ENCODE assay signal across 20 cellular contexts in the genomic region with DNA sequence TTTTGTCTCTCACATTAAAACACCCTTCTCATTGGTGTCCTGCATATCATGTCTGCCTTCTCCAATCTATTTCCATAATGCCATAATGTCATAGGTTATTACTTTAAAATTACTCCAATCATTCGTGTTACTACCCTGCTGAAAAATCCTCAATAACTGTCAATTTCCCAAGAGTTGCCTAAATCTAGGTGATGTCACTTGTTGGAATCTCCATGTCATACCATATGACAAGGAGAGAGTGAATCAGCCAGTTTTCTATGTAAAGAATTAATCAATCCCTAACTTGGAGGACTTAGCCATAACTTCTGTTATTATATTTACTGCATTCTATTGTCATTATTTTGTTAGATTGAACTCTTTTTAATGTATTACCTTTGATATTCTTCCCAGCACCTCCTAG.
"Had no signal": no experiment of that assay in that cellular context is flagged by ENCODE, and none has a peak within 500 bp of the region (broad histone marks: within the 10 kb centered on the region; RNA-seq: fewer than 3 reads in every experiment).

No MANE protein-coding gene starts in this region.

- H3K27me3 ChIP-seq: colonic mucosa, gastrocnemius medialis, heart left ventricle, left lung, neural progenitor cell, right atrium auricular region, vagina had no signal

- H3K9ac ChIP-seq: neural progenitor cell had no signal

- H3K9me3 Mint-ChIP-seq: central memory CD8-positive, alpha-beta T cell; endodermal cell; stimulated activated naive CD8-positive, alpha-beta T cell treated with anti-CD3 and anti-CD28 coated beads, Interleukin-15, Interleukin-2, amounts not matched to agents 100 ng/mL and 50 ng/mL, for 24 hours had no signal

- H3K27ac Mint-ChIP-seq: activated naive CD8-positive, alpha-beta T cell; brain; endodermal cell; naive B cell; neural progenitor cell; progenitor cell of endocrine pancreas; T-helper 1 cell treated with Interleukin-12 subunit alpha and Interleukin-12 subunit beta and Interleukin-4 antibody, amounts not matched to agents 30 μg/mL and 1 μg/mL, for 36 hours had no signal

- H3K9me3 ChIP-seq: colonic mucosa, gastrocnemius medialis, heart left ventricle, left lung, mucosa of descending colon, right atrium auricular region, vagina had no signal

- H3K4me1 ChIP-seq: colonic mucosa had no signal

- H2AFZ ChIP-seq: neural progenitor cell had no signal

- DNase-seq: activated CD4-positive, alpha-beta T cell treated with anti-CD3 and anti-CD28 coated beads, Interleukin-2, amount 50 U/mL, for 4 hours; activated CD4-positive, CD25-positive, alpha-beta regulatory T cell treated with anti-CD3 and anti-CD28 coated beads, Interleukin-2, amount 50 U/mL, for 72 hours; amygdala; colonic mucosa; endodermal cell; gastrocnemius medialis; heart left ventricle; kidney; left lung; mucosa of descending colon; naive B cell had no signal

- H3K27ac ChIP-seq: colonic mucosa, gastrocnemius medialis, heart left ventricle, left lung, neural progenitor cell, right atrium auricular region, vagina had no signal

- H3K4me3 Mint-ChIP-seq: activated naive CD8-positive, alpha-beta T cell; brain; central memory CD8-positive, alpha-beta T cell; endodermal cell; naive B cell; neural progenitor cell; stimulated activated naive CD8-positive, alpha-beta T cell treated with anti-CD3 and anti-CD28 coated beads, Interleukin-15, Interleukin-2, amounts not matched to agents 100 ng/mL and 50 ng/mL, for 24 hours; T-helper 1 cell treated with Interleukin-12 subunit alpha and Interleukin-12 subunit beta and Interleukin-4 antibody, amounts not matched to agents 30 μg/mL and 1 μg/mL, for 36 hours had no signal

- H3K36me3 ChIP-seq: colonic mucosa, gastrocnemius medialis, heart left ventricle, left lung, neural progenitor cell, right atrium auricular region, vagina had no signal

- H3K4me3 ChIP-seq: colonic mucosa, gastrocnemius medialis, heart left ventricle, left lung, mucosa of descending colon, neural progenitor cell, right atrium auricular region, vagina had no signal

- H3K27me3 Mint-ChIP-seq: brain; central memory CD8-positive, alpha-beta T cell; naive B cell; progenitor cell of endocrine pancreas; stimulated activated naive CD8-positive, alpha-beta T cell treated with anti-CD3 and anti-CD28 coated beads, Interleukin-15, Interleukin-2, amounts not matched to agents 100 ng/mL and 50 ng/mL, for 24 hours had no signal

- H3K36me3 Mint-ChIP-seq: activated naive CD8-positive, alpha-beta T cell; naive B cell had no signal

- ATAC-seq: gastrocnemius medialis, heart left ventricle, left lung, mucosa of descending colon had no signal
